31 cellular contexts compared by ENCODE assay signal in the genomic region with DNA sequence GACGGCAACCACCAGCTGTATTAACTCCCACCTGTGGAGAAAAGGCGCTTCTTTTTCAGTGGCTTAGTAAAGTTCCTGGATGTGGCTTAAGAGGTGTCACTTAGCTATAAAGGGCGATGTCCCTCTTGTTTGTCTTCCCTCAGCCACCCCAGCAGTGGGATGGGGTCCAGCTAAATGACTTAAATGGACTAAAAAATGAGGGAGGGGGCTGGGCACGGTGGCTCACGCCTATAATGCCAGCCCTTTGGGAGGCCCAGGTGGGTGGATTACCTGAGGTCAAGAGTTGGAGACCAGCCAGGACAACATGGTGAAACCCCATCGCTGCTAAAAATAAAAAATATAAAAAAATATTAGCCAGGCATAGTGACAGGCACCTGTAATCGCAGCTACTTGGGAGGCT.
DNase-seq lines count a peak whose midpoint lies in the region; ATAC-seq and TF ChIP-seq lines count a peak whose summit lies in the region.
"Had no signal": no experiment of that assay in that cellular context is flagged by ENCODE, and none has a peak within 500 bp of the region (broad histone marks: within the 10 kb centered on the region; RNA-seq: fewer than 3 reads in every experiment).

No MANE protein-coding gene starts in this region.

- H3K36me3 ChIP-seq in neural cell (ENCODE audit: insufficient read depth, low read length): no peaks in the 10 kb centered on the region
- H3K36me3 ChIP-seq in effector memory CD4-positive, alpha-beta T cell (ENCODE audit: control insufficient read depth, insufficient read depth, low read length): no peaks in the 10 kb centered on the region
- H3K36me3 ChIP-seq: BE2C; BLaER1; BLaER1 treated with 17β-estradiol and CSF1 and Interleukin-3, amounts not matched to agents 10 nM and 100 nM had no signal

- H3K79me2 ChIP-seq in neural cell (replicated peaks; ENCODE audit: insufficient read depth, low read length): no peaks in the 10 kb centered on the region

- H3F3A ChIP-seq in neural cell (ENCODE audit: insufficient read depth, low read length, poor library complexity, severe bottlenecking): no peaks in the 10 kb centered on the region

- TF ChIP-seq CTCF in neural cell (IDR thresholded peaks at IDR 0.05; ENCODE audit: poor library complexity, severe bottlenecking) (no peak), osteocyte (IDR thresholded peaks at IDR 0.05) (no peak)

- ATAC-seq in HG02623 (IDR thresholded peaks at IDR 0.05; ENCODE audit: unreplicated experiment): no peak
- ATAC-seq: A549; CD8-positive, alpha-beta T cell had no signal

- DNase-seq in osteocyte (ENCODE audit: extremely low spot score, unreplicated experiment): peak; percentile 67
- no peak for DNase-seq in effector memory CD4-positive, alpha-beta T cell
- DNase-seq: 8988T; ACHN; AML-193; BE2C; C1 segment of cervical spinal cord; Caco-2; Calu3; CD4-positive, alpha-beta memory T cell; CD4-positive, alpha-beta T cell; CD4-positive, CD25-positive, alpha-beta regulatory T cell; CD8-positive, alpha-beta memory T cell; CD8-positive, alpha-beta T cell; COR-L47; DMS 273 treated with DMSO at 0.1 percent for 48 hours; DMS153; DMS53; DMS79; DMS79 treated with DMSO at 0.1 percent for 48 hours; DND-41; EL had no signal

- no peaks in the 10 kb centered on the region for H3K4me1 ChIP-seq in effector memory CD4-positive, alpha-beta T cell (ENCODE audit: control insufficient read depth, insufficient read depth, low read length, poor library complexity, severe bottlenecking)
- H3K4me1 ChIP-seq: A549; BE2C; BLaER1; BLaER1 treated with 17β-estradiol and CSF1 and Interleukin-3, amounts not matched to agents 10 nM and 100 nM; Caco-2 had no signal

- no peak overlapping the region for H3K9ac ChIP-seq in neural cell (ENCODE audit: low read length)
- H3K9ac ChIP-seq: BLaER1; BLaER1 treated with 17β-estradiol and CSF1 and Interleukin-3, amounts not matched to agents 10 nM and 100 nM had no signal

- H3K4me3 Mint-ChIP-seq in osteocyte (ENCODE audit: unreplicated experiment): no peak overlapping the region
- H3K4me3 Mint-ChIP-seq: B cell; CD14-positive monocyte; CD4-positive, alpha-beta memory T cell; CD4-positive, alpha-beta T cell; CD4-positive, CD25-positive, alpha-beta regulatory T cell; CD8-positive, alpha-beta memory T cell; CD8-positive, alpha-beta T cell had no signal

- no peak overlapping the region for H3K4me2 ChIP-seq in neural cell (ENCODE audit: low read length)
- H3K4me2 ChIP-seq: A549; BLaER1; BLaER1 treated with 17β-estradiol and CSF1 and Interleukin-3, amounts not matched to agents 10 nM and 100 nM had no signal

- H4K20me1 ChIP-seq in neural cell (ENCODE audit: insufficient read depth): no peaks in the 10 kb centered on the region
- H4K20me1 ChIP-seq: BLaER1; BLaER1 treated with 17β-estradiol and CSF1 and Interleukin-3, amounts not matched to agents 10 nM and 100 nM had no signal

- TF ChIP-seq EP300 in neural cell (conservative IDR thresholded peaks at IDR 0.05; ENCODE audit: poor library complexity, severe bottlenecking): peak; percentile 7

- no peaks in the 10 kb centered on the region for H3K27me3 Mint-ChIP-seq in osteocyte (ENCODE audit: unreplicated experiment)
- H3K27me3 Mint-ChIP-seq: B cell; CD4-positive, alpha-beta memory T cell; CD4-positive, alpha-beta T cell; CD4-positive, CD25-positive, alpha-beta regulatory T cell; CD8-positive, alpha-beta memory T cell had no signal

- TF ChIP-seq RAD21 in neural cell (conservative IDR thresholded peaks at IDR 0.05): no peak

- H3K27me3 ChIP-seq in neural cell (ENCODE audit: insufficient read depth, low read depth, low read length): no peaks in the 10 kb centered on the region
- no peaks in the 10 kb centered on the region for H3K27me3 ChIP-seq in effector memory CD4-positive, alpha-beta T cell (replicated peaks; ENCODE audit: control insufficient read depth, insufficient read depth, low read length, poor library complexity, severe bottlenecking)
- H3K27me3 ChIP-seq: BE2C; BLaER1; BLaER1 treated with 17β-estradiol and CSF1 and Interleukin-3, amounts not matched to agents 10 nM and 100 nM had no signal

- peaks cover 52% of the 10 kb centered on the region for H3K9me3 Mint-ChIP-seq in osteocyte (ENCODE audit: unreplicated experiment)
- H3K9me3 Mint-ChIP-seq: CD14-positive monocyte; CD4-positive, alpha-beta T cell; CD8-positive, alpha-beta T cell had no signal

- no peaks in the 10 kb centered on the region for H3K9me2 ChIP-seq in neural cell (ENCODE audit: insufficient read depth, low read length)

- H3K27ac Mint-ChIP-seq in osteocyte (ENCODE audit: unreplicated experiment): no peak overlapping the region
- H3K27ac Mint-ChIP-seq: B cell; CD14-positive monocyte; CD4-positive, alpha-beta memory T cell; CD4-positive, alpha-beta T cell; CD4-positive, CD25-positive, alpha-beta regulatory T cell; CD8-positive, alpha-beta memory T cell; CD8-positive, alpha-beta T cell had no signal

- no peak overlapping the region for H3K4me3 ChIP-seq in neural cell (ENCODE audit: low read length)
- H3K4me3 ChIP-seq in effector memory CD4-positive, alpha-beta T cell (ENCODE audit: insufficient read depth, low read depth, low read length, poor library complexity, severe bottlenecking): no peak overlapping the region
- H3K4me3 ChIP-seq: A549; BLaER1; BLaER1 treated with 17β-estradiol and CSF1 and Interleukin-3, amounts not matched to agents 10 nM and 100 nM had no signal

- no peaks in the 10 kb centered on the region for H3K4me1 Mint-ChIP-seq in osteocyte (ENCODE audit: unreplicated experiment)
- H3K4me1 Mint-ChIP-seq: B cell; CD14-positive monocyte; CD4-positive, alpha-beta memory T cell; CD4-positive, CD25-positive, alpha-beta regulatory T cell; CD8-positive, alpha-beta memory T cell had no signal

- no peaks in the 10 kb centered on the region for H3K9me3 ChIP-seq in neural cell (ENCODE audit: low read length)
- H3K9me3 ChIP-seq in effector memory CD4-positive, alpha-beta T cell (ENCODE audit: control insufficient read depth, low read length): no peaks in the 10 kb centered on the region
- H3K9me3 ChIP-seq: A549; BE2C; BLaER1; BLaER1 treated with 17β-estradiol and CSF1 and Interleukin-3, amounts not matched to agents 10 nM and 100 nM; Caco-2 had no signal

- no peak overlapping the region for H2AFZ ChIP-seq in neural cell (ENCODE audit: low read depth, low read length)

- no peaks in the 10 kb centered on the region for H3K36me3 Mint-ChIP-seq in osteocyte (ENCODE audit: unreplicated experiment)
- H3K36me3 Mint-ChIP-seq: CD14-positive monocyte; CD4-positive, alpha-beta memory T cell; CD4-positive, CD25-positive, alpha-beta regulatory T cell; CD8-positive, alpha-beta memory T cell; CD8-positive, alpha-beta T cell had no signal

- no peak overlapping the region for H3K27ac ChIP-seq in neural cell (ENCODE audit: low read length)
- no peak overlapping the region for H3K27ac ChIP-seq in effector memory CD4-positive, alpha-beta T cell (ENCODE audit: insufficient read depth, low read length, poor library complexity, severe bottlenecking)
- H3K27ac ChIP-seq: 22Rv1; A549; BLaER1; BLaER1 treated with 17β-estradiol and CSF1 and Interleukin-3, amounts not matched to agents 10 nM and 100 nM; C4-2B had no signal

TF ChIP-seq in neural cell, 6 proteins besides CTCF, POLR2A, EP300 and RAD21:
- no peak for TF ChIP-seq POLR2AphosphoS5 (IDR thresholded peaks at IDR 0.05)
- TF ChIP-seq TAF1 (IDR thresholded peaks at IDR 0.05; ENCODE audit: low read depth): no peak
- TF ChIP-seq MXI1 (conservative IDR thresholded peaks at IDR 0.05; ENCODE audit: poor library complexity, severe bottlenecking): no peak
- no peak for TF ChIP-seq EZH2 (IDR thresholded peaks at IDR 0.05; ENCODE audit: borderline replicate concordance, insufficient read depth, low read length, poor library complexity, severe bottlenecking)
- TF ChIP-seq SMC3 (conservative IDR thresholded peaks at IDR 0.05; ENCODE audit: poor library complexity): no peak
- TF ChIP-seq, protein P1, sequence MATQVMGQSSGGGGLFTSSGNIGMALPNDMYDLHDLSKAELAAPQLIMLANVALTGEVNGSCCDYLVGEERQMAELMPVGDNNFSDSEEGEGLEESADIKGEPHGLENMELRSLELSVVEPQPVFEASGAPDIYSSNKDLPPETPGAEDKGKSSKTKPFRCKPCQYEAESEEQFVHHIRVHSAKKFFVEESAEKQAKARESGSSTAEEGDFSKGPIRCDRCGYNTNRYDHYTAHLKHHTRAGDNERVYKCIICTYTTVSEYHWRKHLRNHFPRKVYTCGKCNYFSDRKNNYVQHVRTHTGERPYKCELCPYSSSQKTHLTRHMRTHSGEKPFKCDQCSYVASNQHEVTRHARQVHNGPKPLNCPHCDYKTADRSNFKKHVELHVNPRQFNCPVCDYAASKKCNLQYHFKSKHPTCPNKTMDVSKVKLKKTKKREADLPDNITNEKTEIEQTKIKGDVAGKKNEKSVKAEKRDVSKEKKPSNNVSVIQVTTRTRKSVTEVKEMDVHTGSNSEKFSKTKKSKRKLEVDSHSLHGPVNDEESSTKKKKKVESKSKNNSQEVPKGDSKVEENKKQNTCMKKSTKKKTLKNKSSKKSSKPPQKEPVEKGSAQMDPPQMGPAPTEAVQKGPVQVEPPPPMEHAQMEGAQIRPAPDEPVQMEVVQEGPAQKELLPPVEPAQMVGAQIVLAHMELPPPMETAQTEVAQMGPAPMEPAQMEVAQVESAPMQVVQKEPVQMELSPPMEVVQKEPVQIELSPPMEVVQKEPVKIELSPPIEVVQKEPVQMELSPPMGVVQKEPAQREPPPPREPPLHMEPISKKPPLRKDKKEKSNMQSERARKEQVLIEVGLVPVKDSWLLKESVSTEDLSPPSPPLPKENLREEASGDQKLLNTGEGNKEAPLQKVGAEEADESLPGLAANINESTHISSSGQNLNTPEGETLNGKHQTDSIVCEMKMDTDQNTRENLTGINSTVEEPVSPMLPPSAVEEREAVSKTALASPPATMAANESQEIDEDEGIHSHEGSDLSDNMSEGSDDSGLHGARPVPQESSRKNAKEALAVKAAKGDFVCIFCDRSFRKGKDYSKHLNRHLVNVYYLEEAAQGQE (IDR thresholded peaks at IDR 0.05; ENCODE audit: borderline replicate concordance): no peak
